In the genomic region with DNA sequence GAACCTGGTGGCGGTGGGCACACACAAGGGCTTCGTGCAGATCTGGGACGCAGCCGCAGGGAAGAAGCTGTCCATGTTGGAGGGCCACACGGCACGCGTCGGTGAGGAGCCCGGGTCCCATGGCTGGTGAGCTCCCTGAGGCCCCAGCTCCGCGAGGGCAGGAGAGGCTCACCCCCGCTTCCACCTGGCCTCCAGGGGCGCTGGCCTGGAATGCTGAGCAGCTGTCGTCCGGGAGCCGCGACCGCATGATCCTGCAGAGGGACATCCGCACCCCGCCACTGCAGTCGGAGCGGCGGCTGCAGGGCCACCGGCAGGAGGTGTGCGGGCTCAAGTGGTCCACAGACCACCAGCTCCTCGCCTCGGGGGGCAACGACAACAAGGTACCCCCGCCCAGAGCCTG, we compare ENCODE assay signal across 2 cellular contexts.
TF ChIP-seq lines count a peak whose summit lies in the region.

No MANE protein-coding gene starts in this region.

TF ChIP-seq in GM23338, 12 proteins besides CTCF, POLR2A, EP300 and RAD21 (continues in another document):
- TF ChIP-seq POLR2AphosphoS5 (IDR thresholded peaks at IDR 0.05; ENCODE audit: low read depth) (no peak), REST (IDR thresholded peaks at IDR 0.05; ENCODE audit: unreplicated experiment) (no peak), ZNF114 (CRISPR knock-in tag; IDR thresholded peaks at IDR 0.05) (no peak), EZH2 (IDR thresholded peaks at IDR 0.05; ENCODE audit: low read depth, unreplicated experiment) (no peak), CREB1 (CRISPR knock-in tag; IDR thresholded peaks at IDR 0.05; ENCODE audit: low read depth) (no peak), NANOG (IDR thresholded peaks at IDR 0.05; ENCODE audit: borderline replicate concordance) (no peak), ETS1 (IDR thresholded peaks at IDR 0.05) (no peak), STAT1 (IDR thresholded peaks at IDR 0.05; ENCODE audit: unreplicated experiment) (no peak), ZNF331 (CRISPR knock-in tag; IDR thresholded peaks at IDR 0.05; ENCODE audit: low read depth) (no peak)
- TF ChIP-seq, protein P1, sequence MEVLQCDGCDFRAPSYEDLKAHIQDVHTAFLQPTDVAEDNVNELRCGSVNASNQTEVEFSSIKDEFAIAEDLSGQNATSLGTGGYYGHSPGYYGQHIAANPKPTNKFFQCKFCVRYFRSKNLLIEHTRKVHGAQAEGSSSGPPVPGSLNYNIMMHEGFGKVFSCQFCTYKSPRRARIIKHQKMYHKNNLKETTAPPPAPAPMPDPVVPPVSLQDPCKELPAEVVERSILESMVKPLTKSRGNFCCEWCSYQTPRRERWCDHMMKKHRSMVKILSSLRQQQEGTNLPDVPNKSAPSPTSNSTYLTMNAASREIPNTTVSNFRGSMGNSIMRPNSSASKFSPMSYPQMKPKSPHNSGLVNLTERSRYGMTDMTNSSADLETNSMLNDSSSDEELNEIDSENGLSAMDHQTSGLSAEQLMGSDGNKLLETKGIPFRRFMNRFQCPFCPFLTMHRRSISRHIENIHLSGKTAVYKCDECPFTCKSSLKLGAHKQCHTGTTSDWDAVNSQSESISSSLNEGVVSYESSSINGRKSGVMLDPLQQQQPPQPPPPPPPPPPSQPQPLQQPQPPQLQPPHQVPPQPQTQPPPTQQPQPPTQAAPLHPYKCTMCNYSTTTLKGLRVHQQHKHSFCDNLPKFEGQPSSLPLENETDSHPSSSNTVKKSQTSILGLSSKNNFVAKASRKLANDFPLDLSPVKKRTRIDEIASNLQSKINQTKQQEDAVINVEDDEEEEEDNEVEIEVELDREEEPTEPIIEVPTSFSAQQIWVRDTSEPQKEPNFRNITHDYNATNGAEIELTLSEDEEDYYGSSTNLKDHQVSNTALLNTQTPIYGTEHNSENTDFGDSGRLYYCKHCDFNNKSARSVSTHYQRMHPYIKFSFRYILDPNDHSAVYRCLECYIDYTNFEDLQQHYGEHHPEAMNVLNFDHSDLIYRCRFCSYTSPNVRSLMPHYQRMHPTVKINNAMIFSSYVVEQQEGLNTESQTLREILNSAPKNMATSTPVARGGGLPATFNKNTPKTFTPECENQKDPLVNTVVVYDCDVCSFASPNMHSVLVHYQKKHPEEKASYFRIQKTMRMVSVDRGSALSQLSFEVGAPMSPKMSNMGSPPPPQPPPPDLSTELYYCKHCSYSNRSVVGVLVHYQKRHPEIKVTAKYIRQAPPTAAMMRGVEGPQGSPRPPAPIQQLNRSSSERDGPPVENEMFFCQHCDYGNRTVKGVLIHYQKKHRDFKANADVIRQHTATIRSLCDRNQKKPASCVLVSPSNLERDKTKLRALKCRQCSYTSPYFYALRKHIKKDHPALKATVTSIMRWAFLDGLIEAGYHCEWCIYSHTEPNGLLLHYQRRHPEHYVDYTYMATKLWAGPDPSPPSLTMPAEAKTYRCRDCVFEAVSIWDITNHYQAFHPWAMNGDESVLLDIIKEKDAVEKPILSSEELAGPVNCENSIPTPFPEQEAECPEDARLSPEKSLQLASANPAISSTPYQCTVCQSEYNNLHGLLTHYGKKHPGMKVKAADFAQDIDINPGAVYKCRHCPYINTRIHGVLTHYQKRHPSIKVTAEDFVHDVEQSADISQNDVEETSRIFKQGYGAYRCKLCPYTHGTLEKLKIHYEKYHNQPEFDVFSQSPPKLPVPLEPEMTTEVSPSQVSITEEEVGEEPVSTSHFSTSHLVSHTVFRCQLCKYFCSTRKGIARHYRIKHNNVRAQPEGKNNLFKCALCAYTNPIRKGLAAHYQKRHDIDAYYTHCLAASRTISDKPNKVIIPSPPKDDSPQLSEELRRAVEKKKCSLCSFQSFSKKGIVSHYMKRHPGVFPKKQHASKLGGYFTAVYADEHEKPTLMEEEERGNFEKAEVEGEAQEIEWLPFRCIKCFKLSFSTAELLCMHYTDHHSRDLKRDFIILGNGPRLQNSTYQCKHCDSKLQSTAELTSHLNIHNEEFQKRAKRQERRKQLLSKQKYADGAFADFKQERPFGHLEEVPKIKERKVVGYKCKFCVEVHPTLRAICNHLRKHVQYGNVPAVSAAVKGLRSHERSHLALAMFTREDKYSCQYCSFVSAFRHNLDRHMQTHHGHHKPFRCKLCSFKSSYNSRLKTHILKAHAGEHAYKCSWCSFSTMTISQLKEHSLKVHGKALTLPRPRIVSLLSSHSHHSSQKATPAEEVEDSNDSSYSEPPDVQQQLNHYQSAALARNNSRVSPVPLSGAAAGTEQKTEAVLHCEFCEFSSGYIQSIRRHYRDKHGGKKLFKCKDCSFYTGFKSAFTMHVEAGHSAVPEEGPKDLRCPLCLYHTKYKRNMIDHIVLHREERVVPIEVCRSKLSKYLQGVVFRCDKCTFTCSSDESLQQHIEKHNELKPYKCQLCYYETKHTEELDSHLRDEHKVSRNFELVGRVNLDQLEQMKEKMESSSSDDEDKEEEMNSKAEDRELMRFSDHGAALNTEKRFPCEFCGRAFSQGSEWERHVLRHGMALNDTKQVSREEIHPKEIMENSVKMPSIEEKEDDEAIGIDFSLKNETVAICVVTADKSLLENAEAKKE (CRISPR knock-in tag; IDR thresholded peaks at IDR 0.05), result no peak

TF ChIP-seq in K562, 482 proteins besides CTCF, POLR2A, EP300 and RAD21:
- TF ChIP-seq, protein P2, sequence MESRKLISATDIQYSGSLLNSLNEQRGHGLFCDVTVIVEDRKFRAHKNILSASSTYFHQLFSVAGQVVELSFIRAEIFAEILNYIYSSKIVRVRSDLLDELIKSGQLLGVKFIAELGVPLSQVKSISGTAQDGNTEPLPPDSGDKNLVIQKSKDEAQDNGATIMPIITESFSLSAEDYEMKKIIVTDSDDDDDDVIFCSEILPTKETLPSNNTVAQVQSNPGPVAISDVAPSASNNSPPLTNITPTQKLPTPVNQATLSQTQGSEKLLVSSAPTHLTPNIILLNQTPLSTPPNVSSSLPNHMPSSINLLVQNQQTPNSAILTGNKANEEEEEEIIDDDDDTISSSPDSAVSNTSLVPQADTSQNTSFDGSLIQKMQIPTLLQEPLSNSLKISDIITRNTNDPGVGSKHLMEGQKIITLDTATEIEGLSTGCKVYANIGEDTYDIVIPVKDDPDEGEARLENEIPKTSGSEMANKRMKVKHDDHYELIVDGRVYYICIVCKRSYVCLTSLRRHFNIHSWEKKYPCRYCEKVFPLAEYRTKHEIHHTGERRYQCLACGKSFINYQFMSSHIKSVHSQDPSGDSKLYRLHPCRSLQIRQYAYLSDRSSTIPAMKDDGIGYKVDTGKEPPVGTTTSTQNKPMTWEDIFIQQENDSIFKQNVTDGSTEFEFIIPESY (CRISPR knock-in tag; IDR thresholded peaks at IDR 0.05), result peak; percentile 64; the same call in 1 of the 2 replicates
- peak; percentile 48 for TF ChIP-seq POLR2G (IDR thresholded peaks at IDR 0.05; ENCODE audit: low read depth, low read length)
- TF ChIP-seq, protein P3, sequence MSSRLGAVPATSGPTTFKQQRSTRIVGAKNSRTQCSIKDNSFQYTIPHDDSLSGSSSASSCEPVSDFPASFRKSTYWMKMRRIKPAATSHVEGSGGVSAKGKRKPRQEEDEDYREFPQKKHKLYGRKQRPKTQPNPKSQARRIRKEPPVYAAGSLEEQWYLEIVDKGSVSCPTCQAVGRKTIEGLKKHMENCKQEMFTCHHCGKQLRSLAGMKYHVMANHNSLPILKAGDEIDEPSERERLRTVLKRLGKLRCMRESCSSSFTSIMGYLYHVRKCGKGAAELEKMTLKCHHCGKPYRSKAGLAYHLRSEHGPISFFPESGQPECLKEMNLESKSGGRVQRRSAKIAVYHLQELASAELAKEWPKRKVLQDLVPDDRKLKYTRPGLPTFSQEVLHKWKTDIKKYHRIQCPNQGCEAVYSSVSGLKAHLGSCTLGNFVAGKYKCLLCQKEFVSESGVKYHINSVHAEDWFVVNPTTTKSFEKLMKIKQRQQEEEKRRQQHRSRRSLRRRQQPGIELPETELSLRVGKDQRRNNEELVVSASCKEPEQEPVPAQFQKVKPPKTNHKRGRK (tag; IDR thresholded peaks at IDR 0.05), result no peak
